In genomic region chr4:85707591-85707990, GRCh38 we compare ENCODE assay signal across 13 cellular contexts.
DNase-seq lines count a peak whose midpoint lies in the region; ATAC-seq and TF ChIP-seq lines count a peak whose summit lies in the region.
"Had no signal": no experiment of that assay in that cellular context is flagged by ENCODE, and none has a peak within 500 bp of the region (broad histone marks: within the 10 kb centered on the region; RNA-seq: fewer than 3 reads in every experiment).

No MANE protein-coding gene starts in this region.

- no peaks in the 10 kb centered on the region for H3K9me3 Mint-ChIP-seq in CD14-positive monocyte

- H3K4me3 Mint-ChIP-seq in CD14-positive monocyte, result peak overlapping the region; percentile 44 to 69

- H3K36me3 ChIP-seq in SJCRH30 (peaks cover 4% of the 10 kb centered on the region; the same call in 1 of the 2 replicates), tibial artery (no peaks in the 10 kb centered on the region)

- ATAC-seq in GM19324 (IDR thresholded peaks at IDR 0.05; ENCODE audit: low FRiP score, unreplicated experiment), result peak; percentile 58
- ATAC-seq in HG02943 (IDR thresholded peaks at IDR 0.05; ENCODE audit: low read depth, unreplicated experiment), result peak; percentile 91
- ATAC-seq in SK-N-SH treated with all-trans-retinoic acid at 6 μM for 48 hours, result no peak

- H3K27ac ChIP-seq in SJCRH30 (no peak overlapping the region), tibial artery (no peak overlapping the region)

- peak overlapping the region in 6 of 7 donors; percentile 20 to 79 (median 32) for H3K27ac Mint-ChIP-seq in CD14-positive monocyte

- no peak for DNase-seq in CD14-positive monocyte (ENCODE audit: low spot score)
- peak; percentile 49 for DNase-seq in NCI-H69 (lab: John Stamatoyannopoulos, UW)
- no peak for DNase-seq in SJCRH30
- DNase-seq in tibial artery, result no peak
- DNase-seq in Ammon's horn (ENCODE audit: low spot score), result no peak
- DNase-seq: C1 segment of cervical spinal cord, kidney, NCI-H1436, retina, T-helper 1 cell had no signal

- H3K4me3 ChIP-seq in SJCRH30 (no peak overlapping the region), tibial artery (no peak overlapping the region)

- H3K4me1 ChIP-seq in SJCRH30 (peaks cover 9% of the 10 kb centered on the region), tibial artery (no peaks in the 10 kb centered on the region)

- peaks cover 29% of the 10 kb centered on the region for H3K4me1 Mint-ChIP-seq in CD14-positive monocyte

- H3K27me3 Mint-ChIP-seq in CD14-positive monocyte (ENCODE audit: low read depth in 3 of 3), result no peaks in the 10 kb centered on the region

- H3K27me3 ChIP-seq in SJCRH30 (no peaks in the 10 kb centered on the region), tibial artery (no peaks in the 10 kb centered on the region)

- TF ChIP-seq CTCF in CD14-positive monocyte (IDR thresholded peaks at IDR 0.05), result no peak
- TF ChIP-seq CTCF in tibial artery (IDR thresholded peaks at IDR 0.05), result no peak

- intact Hi-C loops in CD14-positive monocyte (cut with micrococcal nuclease), result no loop called here
- intact Hi-C loops in tibial artery (cut with DNase I; ENCODE audit: low total_unique reads), result no loop called here

- H3K36me3 Mint-ChIP-seq in CD14-positive monocyte, result peaks cover 0 to 11% of the 10 kb centered on the region in 2 donors

- H3K9me3 ChIP-seq in SJCRH30 (replicated peaks) (no peaks in the 10 kb centered on the region), tibial artery (no peaks in the 10 kb centered on the region)

TF ChIP-seq in SK-N-SH treated with all-trans-retinoic acid at 6 μM for 48 hours, 23 proteins besides CTCF, POLR2A, EP300 and RAD21:
- TF ChIP-seq BACH2 (CRISPR knock-in tag; IDR thresholded peaks at IDR 0.05; ENCODE audit: borderline replicate concordance), result no peak
- no peak for TF ChIP-seq ZC3H10 (CRISPR knock-in tag; IDR thresholded peaks at IDR 0.05)
- TF ChIP-seq ZNF8 (CRISPR knock-in tag; IDR thresholded peaks at IDR 0.05), result no peak
- TF ChIP-seq GLIS3 (CRISPR knock-in tag; IDR thresholded peaks at IDR 0.05), result no peak
- no peak for TF ChIP-seq ZFP3 (CRISPR knock-in tag; IDR thresholded peaks at IDR 0.05)
- no peak for TF ChIP-seq SNAI2 (CRISPR knock-in tag; IDR thresholded peaks at IDR 0.05)
- TF ChIP-seq TCF4 (CRISPR knock-in tag; IDR thresholded peaks at IDR 0.05; ENCODE audit: borderline replicate concordance), result no peak
- TF ChIP-seq TSHZ2 (CRISPR knock-in tag; IDR thresholded peaks at IDR 0.05), result no peak
- no peak for TF ChIP-seq PATZ1 (CRISPR knock-in tag; IDR thresholded peaks at IDR 0.05; ENCODE audit: borderline replicate concordance)
